ENCODE assay signal across 13 cellular contexts in genomic region chrX:153828308-153828707, GRCh38. TPM values are rescaled to one million over a fixed set of nuclear protein-coding genes. Genes with fewer than 3 reads are reported as not detected.
A peak's percentile ranks its signal among the peaks of the same experiment; 100 is the strongest.
DNase-seq lines count a peak whose midpoint lies in the region; ATAC-seq and TF ChIP-seq lines count a peak whose summit lies in the region.
"Had no signal": no experiment of that assay in that cellular context is flagged by ENCODE, and none has a peak within 500 bp of the region (broad histone marks: within the 10 kb centered on the region; RNA-seq: fewer than 3 reads in every experiment).

No MANE protein-coding gene starts in this region.

- H3K4me1 ChIP-seq in colonic mucosa (no peaks in the 10 kb centered on the region), mesenchymal stem cell (ENCODE audit: control insufficient read depth, insufficient read depth, low read depth, low read length) (peaks cover 18% of the 10 kb centered on the region), stomach (peaks cover 4 to 25% (median 24%) of the 10 kb centered on the region in 4 donors)

- TF ChIP-seq CTCF in GM13977 (IDR thresholded peaks at IDR 0.05; ENCODE audit: extremely low read depth, insufficient read depth, missing control alignments): no peak
- TF ChIP-seq CTCF in colonic mucosa (IDR thresholded peaks at IDR 0.05): no peak
- TF ChIP-seq CTCF in stomach (IDR thresholded peaks at IDR 0.05): no peak

- H2BK12ac ChIP-seq in mesenchymal stem cell (ENCODE audit: low read length in 2 of 2): no peak overlapping the region

- H3K4ac ChIP-seq in mesenchymal stem cell (ENCODE audit: low read depth in 1 of 2, low read length in 2 of 2): no peak overlapping the region

- H3K9me3 ChIP-seq in colonic mucosa (no peaks in the 10 kb centered on the region), mesenchymal stem cell (ENCODE audit: control insufficient read depth, low read length) (peaks cover 8% of the 10 kb centered on the region), stomach (peaks cover 0 to 26% (median 5%) of the 10 kb centered on the region in 4 donors)

- H3K4me3 ChIP-seq in colonic mucosa (peak overlapping the region; percentile 24), mesenchymal stem cell (ENCODE audit: insufficient read depth in 1 of 2, low read depth in 1 of 2, low read length in 2 of 2) (peak overlapping the region in 1 of 2 experiments; percentile 18), stomach (peak overlapping the region; percentile 46 to 55 (median 50))

- in situ Hi-C loops in GM13977 (cut with MboI; ENCODE audit: low pct_unique_long_range_greater_than_20kb, low sequenced_read_pairs, unreplicated experiment): no loop called here

- peaks cover 40% of the 10 kb centered on the region for H3K27me3 ChIP-seq in colonic mucosa
- H3K27me3 ChIP-seq in mesenchymal stem cell (ENCODE audit: control insufficient read depth in 1 of 2, insufficient read depth in 1 of 2, low read length in 2 of 2): peaks cover 44 to 81% of the 10 kb centered on the region in 2 experiments
- H3K27me3 ChIP-seq in stomach: peaks cover 0 to 62% (median 43%) of the 10 kb centered on the region in 3 donors

- H3K4me2 ChIP-seq in mesenchymal stem cell (ENCODE audit: low read length, poor library complexity, severe bottlenecking): peak overlapping the region; percentile 66

- H3K36me3 ChIP-seq in colonic mucosa: no peaks in the 10 kb centered on the region
- no peaks in the 10 kb centered on the region for H3K36me3 ChIP-seq in mesenchymal stem cell (ENCODE audit: control insufficient read depth in 1 of 2, insufficient read depth in 2 of 2, low read depth in 1 of 2, low read length in 2 of 2)
- H3K36me3 ChIP-seq in stomach: no peaks in the 10 kb centered on the region

- no peak overlapping the region for H2BK5ac ChIP-seq in mesenchymal stem cell (ENCODE audit: low read depth, low read length, poor library complexity, severe bottlenecking)

- no peak overlapping the region for H3K18ac ChIP-seq in mesenchymal stem cell (ENCODE audit: low read depth in 1 of 2, low read length in 2 of 2)

- no peak overlapping the region for H3K23ac ChIP-seq in mesenchymal stem cell (ENCODE audit: low read length in 2 of 2)

- H2BK15ac ChIP-seq in mesenchymal stem cell (ENCODE audit: low read depth, poor library complexity, severe bottlenecking): no peak overlapping the region

- no peak overlapping the region for H4K91ac ChIP-seq in mesenchymal stem cell (ENCODE audit: low read length)

- H2AFZ ChIP-seq in mesenchymal stem cell (ENCODE audit: low read depth, low read length): no peak overlapping the region

- H3K14ac ChIP-seq in mesenchymal stem cell (ENCODE audit: low read length in 2 of 2): no peak overlapping the region

- TF ChIP-seq POLR2A in stomach (IDR thresholded peaks at IDR 0.05): no peak

- no peak overlapping the region for H2BK120ac ChIP-seq in mesenchymal stem cell (ENCODE audit: low read depth, low read length)

- DNase-seq in GM13977 (ENCODE audit: low spot score): peak; percentile 22
- no peak for DNase-seq in colonic mucosa
- DNase-seq in mesenchymal stem cell: no peak
- no peak for DNase-seq in stomach
- no peak for DNase-seq in GOT3 (lab: John Stamatoyannopoulos, UW)
- no peak for DNase-seq in NCI-H2081 treated with DMSO at 0.1 percent for 48 hours (lab: John Stamatoyannopoulos, UW)
- DNase-seq: activated CD4-positive, alpha-beta T cell treated with anti-CD3 and anti-CD28 coated beads, Interleukin-2, amount 50 U/mL, for 4 hours; activated effector memory CD4-positive, alpha-beta T cell treated with Interleukin-2 at 50 U/mL for 16 hours; MV-4-11; T-helper 2 cell had no signal

- intact Hi-C loops in colonic mucosa (cut with DNase I) (no loop called here), stomach (cut with DNase I; ENCODE audit: low total_unique reads) (no loop called here)

- no peak overlapping the region for H3K9ac ChIP-seq in colonic mucosa (ENCODE audit: low read depth in 2 of 2, low read length in 2 of 2)
- no peak overlapping the region for H3K9ac ChIP-seq in mesenchymal stem cell (ENCODE audit: low read length)

- H3K27ac ChIP-seq in colonic mucosa: no peak overlapping the region
- H3K27ac ChIP-seq in mesenchymal stem cell (ENCODE audit: low read length, poor library complexity, severe bottlenecking): no peak overlapping the region
- H3K27ac ChIP-seq in stomach: peak overlapping the region in 1 of 5 donors; percentile 42

- 13% methylated on average over 15 of the region's 17 CpGs for WGBS in mesenchymal stem cell
- WGBS in stomach, 5 donors: 30 to 34% (median 31%) methylated on average over 17 of the region's 17 CpGs; no CpG with 5 or more reads in 1 of the 5 donors

- ATAC-seq in HG02973 (IDR thresholded peaks at IDR 0.05; ENCODE audit: unreplicated experiment) (no peak), GM19455 (IDR thresholded peaks at IDR 0.05; ENCODE audit: unreplicated experiment) (no peak)

- H2AK5ac ChIP-seq in mesenchymal stem cell (ENCODE audit: low read length, severe bottlenecking): no peak overlapping the region

- no peaks in the 10 kb centered on the region for H3K79me1 ChIP-seq in mesenchymal stem cell (replicated peaks; ENCODE audit: low read length, poor library complexity, severe bottlenecking)

- TF ChIP-seq EP300 in stomach (IDR thresholded peaks at IDR 0.05): no peak

- H4K8ac ChIP-seq in mesenchymal stem cell (ENCODE audit: low read length): no peak overlapping the region

RNA-seq across cellular contexts. Expression of gene PDZD4, which starts 2.0 kb away (rescaled TPM):
- total RNA-seq in colonic mucosa (1 to 10 TPM; 1.5 to 3.2 TPM), stomach (10 to 100 TPM in 1 of 5 donors, 1 to 10 TPM in 4; 4.6 to 11.1 (median 6.7) TPM)
- polyA plus RNA-seq in mesenchymal stem cell (2013, experiment 1 of 2): 0.47 TPM
- 0.40 TPM for polyA plus RNA-seq in mesenchymal stem cell (2013, experiment 2 of 2)
- polyA plus RNA-seq in stomach: 1 to 10 TPM; 2.1 to 5.5 (median 3.4) TPM

RNA-seq across cellular contexts. Expression of gene SSR4, which starts 33.8 kb away (rescaled TPM):
- total RNA-seq in colonic mucosa: 100 to 1,000 TPM; 253 to 377 TPM
- polyA plus RNA-seq in mesenchymal stem cell (2013, experiment 1 of 2): 398 TPM
- polyA plus RNA-seq in mesenchymal stem cell (2013, experiment 2 of 2): 402 TPM
- 100 to 1,000 TPM in 3 of 5 donors, 10 to 100 TPM in 2; 13.9 to 186 (median 150) TPM for total RNA-seq in stomach
- polyA plus RNA-seq in stomach: 100 to 1,000 TPM; 554 to 717 (median 646) TPM

RNA-seq across cellular contexts. Expression of gene IDH3G, which starts 34.1 kb away (rescaled TPM):
- total RNA-seq in colonic mucosa: 10 to 100 TPM; 80.6 to 92.6 TPM
- 73.4 TPM for polyA plus RNA-seq in mesenchymal stem cell (2013, experiment 1 of 2)
- 71.2 TPM for polyA plus RNA-seq in mesenchymal stem cell (2013, experiment 2 of 2)
- 100 to 1,000 TPM in 1 of 5 donors, 10 to 100 TPM in 4; 31.0 to 186 (median 54.0) TPM for total RNA-seq in stomach
- 10 to 100 TPM; 52.3 to 57.7 (median 54.4) TPM for polyA plus RNA-seq in stomach

RNA-seq across cellular contexts. Expression of gene SRPK3, which starts 47.5 kb away (rescaled TPM):
- 1 to 10 TPM in 1 of 2 donors, under 1 TPM in 1; 0.64 to 2.3 TPM for total RNA-seq in colonic mucosa
- polyA plus RNA-seq in mesenchymal stem cell (2013, experiment 1 of 2): 0.03 TPM
- 0.03 TPM for polyA plus RNA-seq in mesenchymal stem cell (2013, experiment 2 of 2)
- 1 to 10 TPM in 3 of 5 donors, not detected in 2; 1.1 to 3.6 (median 1.6) TPM for total RNA-seq in stomach
- 1 to 10 TPM in 1 of 3 donors, under 1 TPM in 2; 0.35 to 1.7 (median 0.46) TPM for polyA plus RNA-seq in stomach
- total RNA-seq: G401 had no signal

RNA-seq across cellular contexts. Expression of gene L1CAM, which starts 57.7 kb away (rescaled TPM):
- 1 to 10 TPM; 4.3 to 8.8 TPM for total RNA-seq in colonic mucosa
- polyA plus RNA-seq in mesenchymal stem cell (2013, experiment 1 of 2): 25.9 TPM
- polyA plus RNA-seq in mesenchymal stem cell (2013, experiment 2 of 2): 25.0 TPM
- total RNA-seq in stomach: 10 to 100 TPM in 1 of 5 donors, 1 to 10 TPM in 3, under 1 TPM in 1; under 0.01 to 19.1 (median 2.8) TPM
- 1 to 10 TPM in 1 of 3 donors, under 1 TPM in 2; 0.62 to 3.1 (median 0.76) TPM for polyA plus RNA-seq in stomach
